1 cellular context compared by ENCODE assay signal in genomic region chr17:16511515-16511914, GRCh38.
TF ChIP-seq lines count a peak whose summit lies in the region.

No MANE protein-coding gene starts in this region.

TF ChIP-seq in K562, 482 proteins besides CTCF, POLR2A, EP300 and RAD21:
- peak; percentile 71; the same call in 1 of the 2 replicates for TF ChIP-seq ZNF134 (CRISPR knock-in tag; conservative IDR thresholded peaks at IDR 0.05)
- TF ChIP-seq ATF1 (CRISPR knock-in tag; IDR thresholded peaks at IDR 0.05), result no peak
- TF ChIP-seq ATF1 (tag; IDR thresholded peaks at IDR 0.05), result no peak
